Comparison of ENCODE assay signal across 9 cellular contexts in the genomic region with DNA sequence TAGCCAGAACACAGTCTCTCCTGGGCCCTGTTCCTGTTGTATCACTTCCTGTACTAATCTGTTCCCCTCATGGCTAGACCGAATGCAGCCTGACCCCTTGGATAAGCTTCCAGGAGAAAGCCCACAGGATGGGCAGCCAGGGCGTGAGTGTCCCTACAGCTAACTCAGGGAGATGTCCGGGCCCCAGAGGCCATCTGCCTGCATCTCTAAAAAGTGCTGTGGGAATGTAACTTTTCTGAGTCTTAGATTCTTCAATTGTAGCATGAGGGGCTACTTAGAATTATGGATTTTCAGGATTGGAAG. TPM values are rescaled to one million over a fixed set of nuclear protein-coding genes. Genes with fewer than 3 reads are reported as not detected.
A peak's percentile ranks its signal among the peaks of the same experiment; 100 is the strongest.
DNase-seq lines count a peak whose midpoint lies in the region; ATAC-seq and TF ChIP-seq lines count a peak whose summit lies in the region.
"Had no signal": no experiment of that assay in that cellular context is flagged by ENCODE, and none has a peak within 500 bp of the region (broad histone marks: within the 10 kb centered on the region; RNA-seq: fewer than 3 reads in every experiment).

No MANE protein-coding gene starts in this region.

- H3K36me3 ChIP-seq in GM23248 (ENCODE audit: low read depth) (no peaks in the 10 kb centered on the region), hepatocyte (replicated peaks; ENCODE audit: insufficient read depth, low read depth) (no peaks in the 10 kb centered on the region), skeletal muscle tissue (ENCODE audit: control insufficient read depth in 3 of 3, insufficient read depth in 3 of 3, low read length in 3 of 3) (no peaks in the 10 kb centered on the region)

- in situ Hi-C loops in GM23248 (cut with MboI), result no loop called here

- H3K36me3 Mint-ChIP-seq in activated B cell treated with CpG ODN at 0.5 μM for 24 hours (ENCODE audit: low read depth), result no peaks in the 10 kb centered on the region

- peak overlapping the region; percentile 82 for H3K4me2 ChIP-seq in GM23248 (ENCODE audit: unreplicated experiment)
- peak overlapping the region; percentile 54 for H3K4me2 ChIP-seq in hepatocyte

- H2AFZ ChIP-seq in GM23248, result no peak overlapping the region
- H2AFZ ChIP-seq in hepatocyte, result no peak overlapping the region

- CTCF ChIA-PET in activated B cell treated with CpG ODN at 0.5 μM for 24 hours (lab: Charles Lee), result interaction anchor here (0.9 to 1.4 kb wide), 2 partner anchors 11 to 12 kb away, joined by 3 read pairs; no protein-coding TSS in a partner anchor

- no peaks in the 10 kb centered on the region for H4K20me1 ChIP-seq in GM23248 (ENCODE audit: insufficient read depth)
- H4K20me1 ChIP-seq in hepatocyte (ENCODE audit: insufficient read depth, poor library complexity, severe bottlenecking), result no peaks in the 10 kb centered on the region

- peaks cover 93% of the 10 kb centered on the region for H3K4me1 ChIP-seq in GM23248 (ENCODE audit: insufficient read depth)
- peaks cover 93% of the 10 kb centered on the region for H3K4me1 ChIP-seq in hepatocyte (ENCODE audit: insufficient read depth)
- H3K4me1 ChIP-seq in skeletal muscle tissue (ENCODE audit: control insufficient read depth in 3 of 3, insufficient read depth in 3 of 3, low read length in 3 of 3), result peaks cover 90 to 91% (median 90%) of the 10 kb centered on the region in 3 donors

- H3K4me3 ChIP-seq in GM23248, result peak overlapping the region; percentile 43
- H3K4me3 ChIP-seq in hepatocyte, result no peak overlapping the region
- H3K4me3 ChIP-seq in skeletal muscle tissue (ENCODE audit: low read length in 3 of 3), result peak overlapping the region in 1 of 3 donors; percentile 2

- intact Hi-C loops in activated B cell treated with CpG ODN at 0.5 μM for 24 hours (cut with micrococcal nuclease), result no loop called here

- H3K4me1 Mint-ChIP-seq in activated B cell treated with CpG ODN at 0.5 μM for 24 hours, result peaks cover 76% of the 10 kb centered on the region

- peak overlapping the region; percentile 100 for H3K27ac ChIP-seq in GM23248
- peak overlapping the region; percentile 96 for H3K27ac ChIP-seq in hepatocyte
- peak overlapping the region; percentile 100 for H3K27ac ChIP-seq in skeletal muscle tissue (ENCODE audit: low read depth, low read length)

- no peak for TF ChIP-seq CTCF in activated B cell treated with CpG ODN at 0.5 μM for 24 hours (IDR thresholded peaks at IDR 0.05)
- TF ChIP-seq CTCF in hepatocyte (IDR thresholded peaks at IDR 0.05; ENCODE audit: poor library complexity), result no peak

- peaks cover 58% of the 10 kb centered on the region for H3K79me2 ChIP-seq in GM23248 (ENCODE audit: insufficient read depth)
- H3K79me2 ChIP-seq in hepatocyte, result peaks cover 55% of the 10 kb centered on the region

- H3K9ac ChIP-seq in GM23248, result peak overlapping the region; percentile 91
- peak overlapping the region; percentile 78 to 85 (median 79) for H3K9ac ChIP-seq in skeletal muscle tissue (ENCODE audit: low read depth in 1 of 3, low read length in 3 of 3)

- H3K27me3 ChIP-seq in GM23248 (replicated peaks; ENCODE audit: insufficient read depth) (no peaks in the 10 kb centered on the region), hepatocyte (no peaks in the 10 kb centered on the region), skeletal muscle tissue (ENCODE audit: control insufficient read depth in 3 of 3, insufficient read depth in 3 of 3, low read length in 3 of 3) (no peaks in the 10 kb centered on the region)

- POLR2A ChIA-PET in activated B cell treated with CpG ODN at 0.5 μM for 24 hours (lab: Charles Lee), result interaction anchor here (1.0 to 26.3 kb wide), 8 partner anchors 13 to 369 kb away, joined by 3 to 3752 read pairs (median 358); a partner anchor contains a TSS

- H3F3A ChIP-seq in GM23248 (ENCODE audit: insufficient read depth), result peaks cover 87% of the 10 kb centered on the region

- H3K9me3 Mint-ChIP-seq in activated B cell treated with CpG ODN at 0.5 μM for 24 hours, result no peaks in the 10 kb centered on the region

- peak overlapping the region; percentile 90 for H3K27ac Mint-ChIP-seq in activated B cell treated with CpG ODN at 0.5 μM for 24 hours

- H3K9me2 ChIP-seq in GM23248 (ENCODE audit: insufficient read depth) (no peaks in the 10 kb centered on the region), hepatocyte (replicated peaks; ENCODE audit: insufficient read depth) (no peaks in the 10 kb centered on the region)

- 76 to 79% methylated on average over 3 of the region's 3 CpGs for WGBS in GM23248 (ENCODE audit: low coverage in 1 of 2, low lambda C conversion rate in 2 of 2, missing lambda C conversion rate in 2 of 2), 2 experiments
- 82% methylated on average over 3 of the region's 3 CpGs for WGBS in hepatocyte (ENCODE audit: low lambda C conversion rate, missing lambda C conversion rate)

- ATAC-seq in activated B cell treated with CpG ODN at 0.5 μM for 24 hours (ENCODE audit: low read depth) (no peak), GM21619 (IDR thresholded peaks at IDR 0.05; ENCODE audit: unreplicated experiment) (no peak), GM19328 (IDR thresholded peaks at IDR 0.05; ENCODE audit: unreplicated experiment) (no peak), HG03280 (IDR thresholded peaks at IDR 0.05; ENCODE audit: unreplicated experiment) (no peak)

- H3K4me3 Mint-ChIP-seq in activated B cell treated with CpG ODN at 0.5 μM for 24 hours, result no peak overlapping the region

- DNase-seq in GM23248 (peak; percentile 34), activated B cell treated with CpG ODN at 0.5 μM for 24 hours (no peak), hepatocyte (ENCODE audit: low spot score) (no peak)
- DNase-seq in stimulated activated CD4-positive, alpha-beta T cell treated with anti-CD3 and anti-CD28 coated beads, Interleukin-4, amount 100 ng/mL, for 1 hour, result no peak
- DNase-seq: T-helper 1 cell had no signal

- no peaks in the 10 kb centered on the region for H3K9me3 ChIP-seq in GM23248 (ENCODE audit: low read depth)
- no peaks in the 10 kb centered on the region for H3K9me3 ChIP-seq in hepatocyte (ENCODE audit: low read depth)
- H3K9me3 ChIP-seq in skeletal muscle tissue (ENCODE audit: control insufficient read depth in 3 of 3, low read length in 3 of 3), result no peaks in the 10 kb centered on the region

- no peaks in the 10 kb centered on the region for H3K27me3 Mint-ChIP-seq in activated B cell treated with CpG ODN at 0.5 μM for 24 hours

RNA-seq across cellular contexts. Expression of a gene that starts 7.7 kb away (rescaled TPM):
- 2,638 and 3,272 TPM in 2 replicates for total RNA-seq in GM23248 (2014; rRNA removed; shearing (Covaris generic))
- polyA plus RNA-seq in GM23248 (2016; fragmentation: Nextera tagmentation; extraction: Ambion mirVana) (7,376 and 13,207 TPM in 2 replicates), hepatocyte (16,690 and 29,129 TPM in 2 replicates)
- total RNA-seq in activated B cell treated with CpG ODN at 0.5 μM for 24 hours (12,540 and 18,961 TPM in 2 replicates), hepatocyte (8,000 and 8,677 TPM in 2 replicates), skeletal muscle tissue (7,794 TPM)

RNA-seq across cellular contexts. Expression of a gene that starts 33.8 kb away (rescaled TPM):
- total RNA-seq in GM23248 (2014; rRNA removed; shearing (Covaris generic)), result 115 and 133 TPM in 2 replicates
- 90.7 and 98.6 TPM in 2 replicates for polyA plus RNA-seq in GM23248 (2016; fragmentation: Nextera tagmentation; extraction: Ambion mirVana)
- total RNA-seq in activated B cell treated with CpG ODN at 0.5 μM for 24 hours, result 70.0 and 75.7 TPM in 2 replicates
- 80.4 and 83.9 TPM in 2 replicates for total RNA-seq in hepatocyte
- polyA plus RNA-seq in hepatocyte, result 162 and 167 TPM in 2 replicates
- total RNA-seq in skeletal muscle tissue, result 36.0 TPM
